12 cellular contexts compared by ENCODE assay signal in the genomic region with DNA sequence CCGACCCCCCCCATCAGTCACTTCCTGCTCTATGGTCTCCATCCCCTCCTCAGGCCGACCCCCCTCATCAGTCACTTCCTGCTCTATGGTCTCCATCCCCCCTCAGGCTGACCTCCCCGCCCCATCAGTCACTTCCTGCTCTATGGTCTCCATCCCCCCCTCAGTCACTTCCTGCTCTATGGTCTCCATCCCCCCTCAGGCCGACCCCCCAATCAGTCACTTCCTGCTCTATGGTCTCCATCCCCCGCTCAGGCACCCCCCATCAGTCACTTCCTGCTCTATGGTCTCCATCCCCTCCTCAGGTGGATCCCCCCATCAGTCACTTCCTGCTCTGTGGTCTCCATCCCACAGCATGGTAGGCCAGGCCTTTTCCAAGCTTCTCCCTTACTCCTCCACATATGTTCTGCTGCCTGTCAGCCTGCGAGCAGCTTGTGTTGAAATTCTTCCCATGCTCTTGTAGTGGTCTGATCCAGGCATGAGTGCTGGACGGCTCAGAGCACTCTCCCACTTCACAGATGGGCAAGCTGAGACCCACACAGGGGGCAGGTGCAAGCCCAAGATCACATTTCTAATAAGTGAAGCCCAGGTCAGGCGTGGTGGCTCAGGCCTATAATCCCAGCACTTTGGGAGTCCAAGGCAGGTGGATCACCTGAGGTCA. TPM values are rescaled to one million over a fixed set of nuclear protein-coding genes. Genes with fewer than 3 reads are reported as not detected.
DNase-seq lines count a peak whose midpoint lies in the region; ATAC-seq and TF ChIP-seq lines count a peak whose summit lies in the region.
"Had no signal": no experiment of that assay in that cellular context is flagged by ENCODE, and none has a peak within 500 bp of the region (broad histone marks: within the 10 kb centered on the region; RNA-seq: fewer than 3 reads in every experiment).

No MANE protein-coding gene starts in this region.

- no peaks in the 10 kb centered on the region for H3K27me3 Mint-ChIP-seq in CD8-positive, alpha-beta T cell (ENCODE audit: low read depth)
- H3K27me3 Mint-ChIP-seq in activated CD8-positive, alpha-beta T cell treated with anti-CD3 and anti-CD28 coated beads, Interleukin-2, amount 10 ng/mL, durations not matched to agents 7 days and 5 days (ENCODE audit: low read depth) = no peaks in the 10 kb centered on the region

- H3K9ac ChIP-seq in Karpas-422 (ENCODE audit: low read length) (no peak overlapping the region), mesenchymal stem cell (ENCODE audit: low read length) (no peak overlapping the region)

- no peak overlapping the region for H3K18ac ChIP-seq in mesenchymal stem cell (ENCODE audit: low read depth in 1 of 2, low read length in 2 of 2)

- H3K4me1 ChIP-seq in CD8-positive, alpha-beta T cell (ENCODE audit: insufficient read depth, low read length) = peaks cover 9% of the 10 kb centered on the region
- H3K4me1 ChIP-seq in Karpas-422 (ENCODE audit: low read length) (peaks cover 6% of the 10 kb centered on the region), mesenchymal stem cell (ENCODE audit: control insufficient read depth, insufficient read depth, low read depth, low read length) (peaks cover 50% of the 10 kb centered on the region), tibial nerve (peaks cover 0 to 20% (median 0%) of the 10 kb centered on the region in 4 donors)
- H3K4me1 ChIP-seq: esophagus muscularis mucosa had no signal

- no peak overlapping the region for H3K4ac ChIP-seq in mesenchymal stem cell (ENCODE audit: low read depth in 1 of 2, low read length in 2 of 2)

- CTCF ChIA-PET in CD8-positive, alpha-beta T cell (lab: Charles Lee) = no interaction called here
- CTCF ChIA-PET in activated CD8-positive, alpha-beta T cell treated with anti-CD3 and anti-CD28 coated beads, Interleukin-2, amount 10 ng/mL, durations not matched to agents 7 days and 5 days (lab: Charles Lee) = no interaction called here

- 88% methylated on average over 7 of the region's 8 CpGs for WGBS in mesenchymal stem cell
- 83 to 94% methylated on average over 3 to 8 of the region's 8 CpGs for WGBS in tibial nerve, 2 donors

- peaks cover 9% of the 10 kb centered on the region for H3K4me1 Mint-ChIP-seq in CD8-positive, alpha-beta T cell (ENCODE audit: low read depth)
- H3K4me1 Mint-ChIP-seq in activated CD8-positive, alpha-beta T cell treated with anti-CD3 and anti-CD28 coated beads, Interleukin-2, amount 10 ng/mL, durations not matched to agents 7 days and 5 days (ENCODE audit: low read depth) = peaks cover 19% of the 10 kb centered on the region

- H2BK15ac ChIP-seq in mesenchymal stem cell (ENCODE audit: low read depth, poor library complexity, severe bottlenecking) = no peak overlapping the region

- no peak overlapping the region for H2BK5ac ChIP-seq in mesenchymal stem cell (ENCODE audit: low read depth, low read length, poor library complexity, severe bottlenecking)

- peak overlapping the region; percentile 44 for H3K27ac ChIP-seq in CD8-positive, alpha-beta T cell (ENCODE audit: low read depth, low read length)
- H3K27ac ChIP-seq in Karpas-422 (ENCODE audit: low read length) (0 out of 2 replicates have a peak overlapping the region, but pooled peaks have one; percentile 13), mesenchymal stem cell (ENCODE audit: low read length, poor library complexity, severe bottlenecking) (peak overlapping the region; percentile 74), tibial nerve (no peak overlapping the region)
- H3K27ac ChIP-seq: cardiac muscle cell, esophagus muscularis mucosa, SK-N-MC had no signal

- H3K36me3 ChIP-seq in CD8-positive, alpha-beta T cell (ENCODE audit: insufficient read depth, low read length) = peaks cover 2% of the 10 kb centered on the region
- H3K36me3 ChIP-seq in Karpas-422 (ENCODE audit: insufficient read depth, low read length) (peaks cover 34% of the 10 kb centered on the region), mesenchymal stem cell (ENCODE audit: control insufficient read depth in 1 of 2, insufficient read depth in 2 of 2, low read depth in 1 of 2, low read length in 2 of 2) (peaks cover 0 to 7% of the 10 kb centered on the region in 2 experiments), tibial nerve (peaks cover 0 to 13% (median 0%) of the 10 kb centered on the region in 3 donors)
- H3K36me3 ChIP-seq: cardiac muscle cell had no signal

- peak in 1 of 7 experiments; percentile 53 for DNase-seq in CD8-positive, alpha-beta T cell
- DNase-seq in Karpas-422 (peak; percentile 67), mesenchymal stem cell (no peak), anterior cingulate cortex (lab: John Stamatoyannopoulos, UW) (no peak), tibial nerve (ENCODE audit: low spot score in 2 of 2) (no peak), iPS-NIHi7 (ENCODE audit: extremely low spot score) (no peak)
- DNase-seq in activated CD8-positive, alpha-beta T cell treated with anti-CD3 and anti-CD28 coated beads, Interleukin-2, amount 10 ng/mL, durations not matched to agents 7 days and 5 days = peak; percentile 37
- DNase-seq: NCI-H446 treated with DMSO at 0.1 percent for 48 hours had no signal

- no peak overlapping the region for H2AFZ ChIP-seq in Karpas-422 (ENCODE audit: low read length)
- no peak overlapping the region for H2AFZ ChIP-seq in mesenchymal stem cell (ENCODE audit: low read depth, low read length)

- no peaks in the 10 kb centered on the region for H3K9me2 ChIP-seq in Karpas-422 (replicated peaks; ENCODE audit: insufficient read depth, low read length)

- no peak for TF ChIP-seq POLR2A in tibial nerve (IDR thresholded peaks at IDR 0.05)

- peak overlapping the region in 1 of 2 experiments; percentile 12 for H2BK12ac ChIP-seq in mesenchymal stem cell (ENCODE audit: low read length in 2 of 2)

- H3K36me3 Mint-ChIP-seq in CD8-positive, alpha-beta T cell = peaks cover 61% of the 10 kb centered on the region
- H3K36me3 Mint-ChIP-seq in activated CD8-positive, alpha-beta T cell treated with anti-CD3 and anti-CD28 coated beads, Interleukin-2, amount 10 ng/mL, durations not matched to agents 7 days and 5 days (ENCODE audit: low read depth) = peaks cover 82% of the 10 kb centered on the region

- no peaks in the 10 kb centered on the region for H4K20me1 ChIP-seq in Karpas-422 (ENCODE audit: insufficient read depth, low read depth, low read length)

- ATAC-seq in CD8-positive, alpha-beta T cell = peak; percentile 37
- ATAC-seq in activated CD8-positive, alpha-beta T cell treated with anti-CD3 and anti-CD28 coated beads, Interleukin-2, amount 10 ng/mL, durations not matched to agents 7 days and 5 days = no peak
- no peak for ATAC-seq in HG02852 (IDR thresholded peaks at IDR 0.05; ENCODE audit: unreplicated experiment)

- H3K4me3 ChIP-seq in CD8-positive, alpha-beta T cell (ENCODE audit: low read depth, low read length) = no peak overlapping the region
- H3K4me3 ChIP-seq in Karpas-422 (ENCODE audit: low read length) (no peak overlapping the region), mesenchymal stem cell (ENCODE audit: insufficient read depth in 1 of 2, low read depth in 1 of 2, low read length in 2 of 2) (no peak overlapping the region), tibial nerve (no peak overlapping the region)
- H3K4me3 ChIP-seq: cardiac muscle cell, esophagus muscularis mucosa, SK-N-MC had no signal

- TF ChIP-seq EP300 in tibial nerve (IDR thresholded peaks at IDR 0.05) = no peak

- H3K4me2 ChIP-seq in Karpas-422 (ENCODE audit: low read depth, low read length, poor library complexity, severe bottlenecking) (no peak overlapping the region), mesenchymal stem cell (ENCODE audit: low read length, poor library complexity, severe bottlenecking) (no peak overlapping the region)

- peak overlapping the region; percentile 50 for H3K27ac Mint-ChIP-seq in CD8-positive, alpha-beta T cell
- H3K27ac Mint-ChIP-seq in activated CD8-positive, alpha-beta T cell treated with anti-CD3 and anti-CD28 coated beads, Interleukin-2, amount 10 ng/mL, durations not matched to agents 7 days and 5 days = peak overlapping the region; percentile 92

- no peak overlapping the region for H3K14ac ChIP-seq in mesenchymal stem cell (ENCODE audit: low read length in 2 of 2)

- no peak overlapping the region for H3K4me3 Mint-ChIP-seq in CD8-positive, alpha-beta T cell
- H3K4me3 Mint-ChIP-seq in activated CD8-positive, alpha-beta T cell treated with anti-CD3 and anti-CD28 coated beads, Interleukin-2, amount 10 ng/mL, durations not matched to agents 7 days and 5 days = no peak overlapping the region

- no peaks in the 10 kb centered on the region for H3K79me2 ChIP-seq in Karpas-422 (ENCODE audit: low read length)

- no peak overlapping the region for H4K8ac ChIP-seq in mesenchymal stem cell (ENCODE audit: low read length)

- POLR2A ChIA-PET in CD8-positive, alpha-beta T cell (lab: Charles Lee) = no interaction called here
- POLR2A ChIA-PET in activated CD8-positive, alpha-beta T cell treated with anti-CD3 and anti-CD28 coated beads, Interleukin-2, amount 10 ng/mL, durations not matched to agents 7 days and 5 days (lab: Charles Lee) = no interaction called here

- no peaks in the 10 kb centered on the region for H3K79me1 ChIP-seq in mesenchymal stem cell (replicated peaks; ENCODE audit: low read length, poor library complexity, severe bottlenecking)

- H3K9me3 Mint-ChIP-seq in CD8-positive, alpha-beta T cell = no peaks in the 10 kb centered on the region
- H3K9me3 Mint-ChIP-seq in activated CD8-positive, alpha-beta T cell treated with anti-CD3 and anti-CD28 coated beads, Interleukin-2, amount 10 ng/mL, durations not matched to agents 7 days and 5 days (ENCODE audit: insufficient read depth) = peaks cover 8% of the 10 kb centered on the region

- peak overlapping the region; percentile 96 for H2AK5ac ChIP-seq in mesenchymal stem cell (ENCODE audit: low read length, severe bottlenecking)

- intact Hi-C loops in CD8-positive, alpha-beta T cell (cut with DNase I, micrococcal nuclease) = loop anchor here (10.0 kb wide), 2 partner anchors 514 to 954 kb away; partner anchors contain the start of genes FBXO45 (in 1 of the 2) and WDR53 (in 1 of the 2)

- H4K91ac ChIP-seq in mesenchymal stem cell (ENCODE audit: low read length) = no peak overlapping the region

- H2BK120ac ChIP-seq in mesenchymal stem cell (ENCODE audit: low read depth, low read length) = no peak overlapping the region

- TF ChIP-seq CTCF in CD8-positive, alpha-beta T cell (IDR thresholded peaks at IDR 0.05) = no peak
- no peak for TF ChIP-seq CTCF in tibial nerve (IDR thresholded peaks at IDR 0.05)

- H3K23ac ChIP-seq in mesenchymal stem cell (ENCODE audit: low read length in 2 of 2) = no peak overlapping the region

- no peaks in the 10 kb centered on the region for H3K9me3 ChIP-seq in CD8-positive, alpha-beta T cell (ENCODE audit: low read length)
- H3K9me3 ChIP-seq in Karpas-422 (ENCODE audit: low read length) (no peaks in the 10 kb centered on the region), mesenchymal stem cell (ENCODE audit: control insufficient read depth, low read length) (no peaks in the 10 kb centered on the region), tibial nerve (no peaks in the 10 kb centered on the region)
- H3K9me3 ChIP-seq: esophagus muscularis mucosa had no signal

- no peaks in the 10 kb centered on the region for H3K27me3 ChIP-seq in CD8-positive, alpha-beta T cell (ENCODE audit: insufficient read depth, low read length)
- no peaks in the 10 kb centered on the region for H3K27me3 ChIP-seq in Karpas-422 (ENCODE audit: low read length)
- peaks cover 0 to 6% of the 10 kb centered on the region in 2 experiments for H3K27me3 ChIP-seq in mesenchymal stem cell (ENCODE audit: control insufficient read depth in 1 of 2, insufficient read depth in 1 of 2, low read length in 2 of 2)
- H3K27me3 ChIP-seq in tibial nerve = no peaks in the 10 kb centered on the region
- H3K27me3 ChIP-seq: cardiac muscle cell, esophagus muscularis mucosa had no signal

RNA-seq across cellular contexts. Expression of gene BDH1, which starts 36.8 kb away (rescaled TPM):
- 10 to 100 TPM; 13.6 to 14.0 TPM for total RNA-seq in CD8-positive, alpha-beta T cell
- total RNA-seq in Karpas-422 (2014; rRNA removed; shearing (Covaris generic); ENCODE audit: low replicate concordance) = 80.5 and 111 TPM in 2 replicates
- 100 to 1,000 TPM; 166 to 171 TPM for total RNA-seq in activated CD8-positive, alpha-beta T cell treated with anti-CD3 and anti-CD28 coated beads, Interleukin-2, amount 10 ng/mL, durations not matched to agents 7 days and 5 days
- polyA plus RNA-seq in mesenchymal stem cell (2013, experiment 1 of 2) = 2.1 TPM
- polyA plus RNA-seq in mesenchymal stem cell (2013, experiment 2 of 2) = 2.0 TPM
- 10 to 100 TPM; 15.1 to 24.3 (median 18.7) TPM for total RNA-seq in tibial nerve

Comparison
In these comparisons a context has a peak if more than half of its experiments do, and no peak if none do; other contexts are left out.
1. DNase-seq: peak in Karpas-422 (single experiment) and activated CD8-positive, alpha-beta T cell treated with anti-CD3 and anti-CD28 coated beads, Interleukin-2, amount 10 ng/mL, durations not matched to agents 7 days and 5 days (single experiment); none in mesenchymal stem cell (single experiment), anterior cingulate cortex (0 of 58), tibial nerve (0 of 2) and iPS-NIHi7 (single experiment).
2. H3K27ac ChIP-seq: peak in CD8-positive, alpha-beta T cell (single experiment), Karpas-422 (single experiment) and mesenchymal stem cell (single experiment); none in tibial nerve (0 of 4).